9 cellular contexts compared by ENCODE assay signal in genomic region chr16:84423416-84423837, GRCh38.
A peak's percentile ranks its signal among the peaks of the same experiment; 100 is the strongest.
DNase-seq lines count a peak whose midpoint lies in the region; ATAC-seq and TF ChIP-seq lines count a peak whose summit lies in the region.
"Had no signal": no experiment of that assay in that cellular context is flagged by ENCODE, and none has a peak within 500 bp of the region (broad histone marks: within the 10 kb centered on the region; RNA-seq: fewer than 3 reads in every experiment).

No MANE protein-coding gene starts in this region.

- H3K27ac ChIP-seq in SU-DHL-6 (ENCODE audit: low read depth, low read length) (no peak overlapping the region), WERI-Rb-1 (no peak overlapping the region)
- H3K27ac ChIP-seq: suprapubic skin had no signal

- H3K9me3 ChIP-seq in SU-DHL-6 (ENCODE audit: insufficient read depth, low read length) (no peaks in the 10 kb centered on the region), WERI-Rb-1 (ENCODE audit: severe bottlenecking) (no peaks in the 10 kb centered on the region)
- H3K9me3 ChIP-seq: suprapubic skin had no signal

- H2AFZ ChIP-seq in SU-DHL-6 (ENCODE audit: low read depth, low read length, severe bottlenecking) = peak overlapping the region; percentile 75

- H3K27me3 ChIP-seq in SU-DHL-6 (ENCODE audit: low read length) (no peaks in the 10 kb centered on the region), WERI-Rb-1 (ENCODE audit: insufficient read depth, low read depth, severe bottlenecking) (no peaks in the 10 kb centered on the region)

- no peak overlapping the region for H3K4me3 ChIP-seq in SU-DHL-6 (ENCODE audit: insufficient read depth, low read length, poor library complexity, severe bottlenecking)
- no peak overlapping the region for H3K4me3 ChIP-seq in WERI-Rb-1 (ENCODE audit: low read depth, low read length)
- H3K4me3 ChIP-seq: suprapubic skin had no signal

- H3K36me3 ChIP-seq in SU-DHL-6 (ENCODE audit: low read length) (no peaks in the 10 kb centered on the region), WERI-Rb-1 (no peaks in the 10 kb centered on the region)
- H3K36me3 ChIP-seq: suprapubic skin had no signal

- no peaks in the 10 kb centered on the region for H3F3A ChIP-seq in SU-DHL-6 (ENCODE audit: insufficient read depth)

- ATAC-seq in GM19452 (IDR thresholded peaks at IDR 0.05; ENCODE audit: unreplicated experiment) (no peak), HG03025 (IDR thresholded peaks at IDR 0.05; ENCODE audit: low FRiP score, unreplicated experiment) (no peak), GM21723 (IDR thresholded peaks at IDR 0.05; ENCODE audit: unreplicated experiment) (no peak)

- TF ChIP-seq CTCF in SU-DHL-6 (IDR thresholded peaks at IDR 0.05; ENCODE audit: insufficient read depth, low read length, poor library complexity, severe bottlenecking) = no peak
- TF ChIP-seq CTCF in WERI-Rb-1 (IDR thresholded peaks at IDR 0.05; ENCODE audit: low read depth, low read length) = no peak

- DNase-seq in D341Med (ENCODE audit: low spot score) (peak; percentile 55), HuH-7 (ENCODE audit: low spot score) (peak; percentile 63), iPS-NIHi7 (ENCODE audit: extremely low spot score) (peak; percentile 42), WERI-Rb-1 (no peak)

- H3K9me2 ChIP-seq in SU-DHL-6 (replicated peaks; ENCODE audit: insufficient read depth, low read length) = no peaks in the 10 kb centered on the region

- no peaks in the 10 kb centered on the region for H3K79me2 ChIP-seq in SU-DHL-6 (ENCODE audit: insufficient read depth, low read length)

- no peaks in the 10 kb centered on the region for H4K20me1 ChIP-seq in SU-DHL-6 (ENCODE audit: low read depth, low read length)

- H3K4me2 ChIP-seq in SU-DHL-6 (ENCODE audit: low read depth, low read length, poor library complexity, severe bottlenecking) = no peak overlapping the region

- no peak overlapping the region for H3K9ac ChIP-seq in SU-DHL-6 (ENCODE audit: low read length)
